Comparison of ENCODE assay signal across 1 cellular context in the genomic region with DNA sequence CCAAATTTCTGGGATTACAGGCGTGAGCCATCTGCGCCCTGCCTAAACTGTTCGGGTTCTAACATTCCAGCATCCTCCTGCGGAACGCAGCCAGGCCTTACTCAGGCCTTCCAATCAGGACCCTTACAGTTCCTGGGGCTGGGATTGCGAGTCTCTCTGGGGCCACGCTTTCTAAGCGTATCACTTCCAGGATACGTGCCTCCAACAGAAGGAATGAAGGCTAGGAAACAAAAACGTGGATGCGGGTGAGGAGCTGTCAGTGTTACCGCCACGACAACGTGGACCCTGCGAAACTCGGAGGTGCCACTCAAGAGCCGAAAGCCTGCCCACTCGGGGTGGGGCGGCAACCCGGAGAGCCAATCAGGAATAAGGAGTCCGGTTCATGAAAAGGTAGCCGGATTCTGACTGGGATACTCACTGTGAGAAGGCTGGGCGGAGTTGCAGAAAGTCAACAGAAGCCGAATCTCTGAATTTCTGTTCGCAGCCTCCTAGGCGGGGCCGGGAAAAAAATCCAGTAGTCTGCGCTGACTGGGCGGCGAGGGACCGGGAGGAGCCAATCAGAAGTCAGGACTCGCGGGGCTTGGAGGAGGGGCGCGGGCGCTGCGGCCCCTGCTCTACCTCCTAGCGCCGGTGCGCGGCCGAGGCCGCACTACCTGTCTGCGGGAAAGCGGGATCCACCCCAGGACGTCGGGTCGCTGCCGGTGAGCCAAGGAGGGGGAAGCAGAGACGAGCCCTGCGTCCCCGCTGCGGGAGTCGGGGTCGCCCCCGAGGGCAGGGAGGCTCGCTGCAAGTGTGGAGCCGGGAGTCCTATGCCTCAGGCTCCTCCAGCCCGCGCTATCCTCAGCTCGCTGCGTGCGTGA.
TF ChIP-seq lines count a peak whose summit lies in the region.

A gene with protein sequence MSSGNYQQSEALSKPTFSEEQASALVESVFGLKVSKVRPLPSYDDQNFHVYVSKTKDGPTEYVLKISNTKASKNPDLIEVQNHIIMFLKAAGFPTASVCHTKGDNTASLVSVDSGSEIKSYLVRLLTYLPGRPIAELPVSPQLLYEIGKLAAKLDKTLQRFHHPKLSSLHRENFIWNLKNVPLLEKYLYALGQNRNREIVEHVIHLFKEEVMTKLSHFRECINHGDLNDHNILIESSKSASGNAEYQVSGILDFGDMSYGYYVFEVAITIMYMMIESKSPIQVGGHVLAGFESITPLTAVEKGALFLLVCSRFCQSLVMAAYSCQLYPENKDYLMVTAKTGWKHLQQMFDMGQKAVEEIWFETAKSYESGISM (plus strand): TSS at position 607 of the 860 bp plus-strand sequence. CDS start 5,512 bp downstream, outside the sequence.

TF ChIP-seq in HEK293, 187 proteins besides CTCF, POLR2A, EP300 and RAD21 (continued from another document and continues in another):
- TF ChIP-seq, protein P1, sequence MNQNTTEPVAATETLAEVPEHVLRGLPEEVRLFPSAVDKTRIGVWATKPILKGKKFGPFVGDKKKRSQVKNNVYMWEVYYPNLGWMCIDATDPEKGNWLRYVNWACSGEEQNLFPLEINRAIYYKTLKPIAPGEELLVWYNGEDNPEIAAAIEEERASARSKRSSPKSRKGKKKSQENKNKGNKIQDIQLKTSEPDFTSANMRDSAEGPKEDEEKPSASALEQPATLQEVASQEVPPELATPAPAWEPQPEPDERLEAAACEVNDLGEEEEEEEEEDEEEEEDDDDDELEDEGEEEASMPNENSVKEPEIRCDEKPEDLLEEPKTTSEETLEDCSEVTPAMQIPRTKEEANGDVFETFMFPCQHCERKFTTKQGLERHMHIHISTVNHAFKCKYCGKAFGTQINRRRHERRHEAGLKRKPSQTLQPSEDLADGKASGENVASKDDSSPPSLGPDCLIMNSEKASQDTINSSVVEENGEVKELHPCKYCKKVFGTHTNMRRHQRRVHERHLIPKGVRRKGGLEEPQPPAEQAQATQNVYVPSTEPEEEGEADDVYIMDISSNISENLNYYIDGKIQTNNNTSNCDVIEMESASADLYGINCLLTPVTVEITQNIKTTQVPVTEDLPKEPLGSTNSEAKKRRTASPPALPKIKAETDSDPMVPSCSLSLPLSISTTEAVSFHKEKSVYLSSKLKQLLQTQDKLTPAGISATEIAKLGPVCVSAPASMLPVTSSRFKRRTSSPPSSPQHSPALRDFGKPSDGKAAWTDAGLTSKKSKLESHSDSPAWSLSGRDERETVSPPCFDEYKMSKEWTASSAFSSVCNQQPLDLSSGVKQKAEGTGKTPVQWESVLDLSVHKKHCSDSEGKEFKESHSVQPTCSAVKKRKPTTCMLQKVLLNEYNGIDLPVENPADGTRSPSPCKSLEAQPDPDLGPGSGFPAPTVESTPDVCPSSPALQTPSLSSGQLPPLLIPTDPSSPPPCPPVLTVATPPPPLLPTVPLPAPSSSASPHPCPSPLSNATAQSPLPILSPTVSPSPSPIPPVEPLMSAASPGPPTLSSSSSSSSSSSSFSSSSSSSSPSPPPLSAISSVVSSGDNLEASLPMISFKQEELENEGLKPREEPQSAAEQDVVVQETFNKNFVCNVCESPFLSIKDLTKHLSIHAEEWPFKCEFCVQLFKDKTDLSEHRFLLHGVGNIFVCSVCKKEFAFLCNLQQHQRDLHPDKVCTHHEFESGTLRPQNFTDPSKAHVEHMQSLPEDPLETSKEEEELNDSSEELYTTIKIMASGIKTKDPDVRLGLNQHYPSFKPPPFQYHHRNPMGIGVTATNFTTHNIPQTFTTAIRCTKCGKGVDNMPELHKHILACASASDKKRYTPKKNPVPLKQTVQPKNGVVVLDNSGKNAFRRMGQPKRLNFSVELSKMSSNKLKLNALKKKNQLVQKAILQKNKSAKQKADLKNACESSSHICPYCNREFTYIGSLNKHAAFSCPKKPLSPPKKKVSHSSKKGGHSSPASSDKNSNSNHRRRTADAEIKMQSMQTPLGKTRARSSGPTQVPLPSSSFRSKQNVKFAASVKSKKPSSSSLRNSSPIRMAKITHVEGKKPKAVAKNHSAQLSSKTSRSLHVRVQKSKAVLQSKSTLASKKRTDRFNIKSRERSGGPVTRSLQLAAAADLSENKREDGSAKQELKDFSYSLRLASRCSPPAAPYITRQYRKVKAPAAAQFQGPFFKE (tag by site-specific recombination; IDR thresholded peaks at IDR 0.05; ENCODE audit: borderline replicate concordance) = no peak
- TF ChIP-seq ZNF600 (tag by site-specific recombination; IDR thresholded peaks at IDR 0.05) (peak; percentile 75), ZFP41 (tag by site-specific recombination; IDR thresholded peaks at IDR 0.05; ENCODE audit: borderline replicate concordance) (no peak), ZNF544 (tag by site-specific recombination; IDR thresholded peaks at IDR 0.05) (no peak), BCL11B (tag by site-specific recombination; IDR thresholded peaks at IDR 0.05; ENCODE audit: low read depth) (peak; percentile 39; the same call in 1 of the 2 replicates), ZNF416 (tag by site-specific recombination; IDR thresholded peaks at IDR 0.05) (no peak), ZFP3 (tag by site-specific recombination; IDR thresholded peaks at IDR 0.05; ENCODE audit: low read depth) (no peak), KLF1 (tag by site-specific recombination; IDR thresholded peaks at IDR 0.05) (0 out of 2 replicates have a peak, but pooled peaks have one; percentile 33), ZNF555 (tag by site-specific recombination; conservative IDR thresholded peaks at IDR 0.05) (no peak), SETDB1 (IDR thresholded peaks at IDR 0.05; ENCODE audit: insufficient read length, low read length) (no peak), ZNF561 (tag by site-specific recombination; IDR thresholded peaks at IDR 0.05; ENCODE audit: borderline replicate concordance) (no peak), PRDM1 (tag by site-specific recombination; IDR thresholded peaks at IDR 0.05) (no peak), ZNF266 (tag by site-specific recombination; IDR thresholded peaks at IDR 0.05; ENCODE audit: low read depth) (no peak), YY1 (tag by site-specific recombination; IDR thresholded peaks at IDR 0.05) (no peak), ZBTB17 (tag by site-specific recombination; IDR thresholded peaks at IDR 0.05) (peak; percentile 88), ZNF623 (tag by site-specific recombination; IDR thresholded peaks at IDR 0.05) (no peak), ZNF133 (tag by site-specific recombination; IDR thresholded peaks at IDR 0.05) (no peak), SP7 (tag by site-specific recombination; IDR thresholded peaks at IDR 0.05) (peak; percentile 26; the same call in 1 of the 2 replicates), SP3 (tag by site-specific recombination; IDR thresholded peaks at IDR 0.05) (peak; percentile 87), ZNF10 (tag by site-specific recombination; IDR thresholded peaks at IDR 0.05) (no peak), ZNF768 (tag by site-specific recombination; IDR thresholded peaks at IDR 0.05) (no peak), ZNF501 (tag by site-specific recombination; IDR thresholded peaks at IDR 0.05) (peak; percentile 29; the same call in 1 of the 2 replicates), ZBTB21 (tag by site-specific recombination; IDR thresholded peaks at IDR 0.05) (no peak), KLF10 (tag by site-specific recombination; IDR thresholded peaks at IDR 0.05) (peak; percentile 62), GLIS1 (tag by site-specific recombination; IDR thresholded peaks at IDR 0.05) (peak; percentile 67), ZNF776 (tag by site-specific recombination; IDR thresholded peaks at IDR 0.05; ENCODE audit: borderline replicate concordance) (no peak), IKZF3 (tag by site-specific recombination; IDR thresholded peaks at IDR 0.05) (peak; percentile 62)
- TF ChIP-seq, protein P2, sequence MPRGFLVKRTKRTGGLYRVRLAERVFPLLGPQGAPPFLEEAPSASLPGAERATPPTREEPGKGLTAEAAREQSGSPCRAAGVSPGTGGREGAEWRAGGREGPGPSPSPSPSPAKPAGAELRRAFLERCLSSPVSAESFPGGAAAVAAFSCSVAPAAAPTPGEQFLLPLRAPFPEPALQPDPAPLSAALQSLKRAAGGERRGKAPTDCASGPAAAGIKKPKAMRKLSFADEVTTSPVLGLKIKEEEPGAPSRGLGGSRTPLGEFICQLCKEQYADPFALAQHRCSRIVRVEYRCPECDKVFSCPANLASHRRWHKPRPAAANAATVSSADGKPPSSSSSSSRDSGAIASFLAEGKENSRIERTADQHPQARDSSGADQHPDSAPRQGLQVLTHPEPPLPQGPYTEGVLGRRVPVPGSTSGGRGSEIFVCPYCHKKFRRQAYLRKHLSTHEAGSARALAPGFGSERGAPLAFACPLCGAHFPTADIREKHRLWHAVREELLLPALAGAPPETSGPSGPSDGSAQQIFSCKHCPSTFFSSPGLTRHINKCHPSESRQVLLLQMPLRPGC (tag by site-specific recombination; IDR thresholded peaks at IDR 0.05) = peak; percentile 81; the same call in 1 of the 2 replicates
- TF ChIP-seq, protein P3, sequence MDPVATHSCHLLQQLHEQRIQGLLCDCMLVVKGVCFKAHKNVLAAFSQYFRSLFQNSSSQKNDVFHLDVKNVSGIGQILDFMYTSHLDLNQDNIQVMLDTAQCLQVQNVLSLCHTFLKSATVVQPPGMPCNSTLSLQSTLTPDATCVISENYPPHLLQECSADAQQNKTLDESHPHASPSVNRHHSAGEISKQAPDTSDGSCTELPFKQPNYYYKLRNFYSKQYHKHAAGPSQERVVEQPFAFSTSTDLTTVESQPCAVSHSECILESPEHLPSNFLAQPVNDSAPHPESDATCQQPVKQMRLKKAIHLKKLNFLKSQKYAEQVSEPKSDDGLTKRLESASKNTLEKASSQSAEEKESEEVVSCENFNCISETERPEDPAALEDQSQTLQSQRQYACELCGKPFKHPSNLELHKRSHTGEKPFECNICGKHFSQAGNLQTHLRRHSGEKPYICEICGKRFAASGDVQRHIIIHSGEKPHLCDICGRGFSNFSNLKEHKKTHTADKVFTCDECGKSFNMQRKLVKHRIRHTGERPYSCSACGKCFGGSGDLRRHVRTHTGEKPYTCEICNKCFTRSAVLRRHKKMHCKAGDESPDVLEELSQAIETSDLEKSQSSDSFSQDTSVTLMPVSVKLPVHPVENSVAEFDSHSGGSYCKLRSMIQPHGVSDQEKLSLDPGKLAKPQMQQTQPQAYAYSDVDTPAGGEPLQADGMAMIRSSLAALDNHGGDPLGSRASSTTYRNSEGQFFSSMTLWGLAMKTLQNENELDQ (tag by site-specific recombination; IDR thresholded peaks at IDR 0.05; ENCODE audit: low read depth) = no peak
- TF ChIP-seq, protein P4, sequence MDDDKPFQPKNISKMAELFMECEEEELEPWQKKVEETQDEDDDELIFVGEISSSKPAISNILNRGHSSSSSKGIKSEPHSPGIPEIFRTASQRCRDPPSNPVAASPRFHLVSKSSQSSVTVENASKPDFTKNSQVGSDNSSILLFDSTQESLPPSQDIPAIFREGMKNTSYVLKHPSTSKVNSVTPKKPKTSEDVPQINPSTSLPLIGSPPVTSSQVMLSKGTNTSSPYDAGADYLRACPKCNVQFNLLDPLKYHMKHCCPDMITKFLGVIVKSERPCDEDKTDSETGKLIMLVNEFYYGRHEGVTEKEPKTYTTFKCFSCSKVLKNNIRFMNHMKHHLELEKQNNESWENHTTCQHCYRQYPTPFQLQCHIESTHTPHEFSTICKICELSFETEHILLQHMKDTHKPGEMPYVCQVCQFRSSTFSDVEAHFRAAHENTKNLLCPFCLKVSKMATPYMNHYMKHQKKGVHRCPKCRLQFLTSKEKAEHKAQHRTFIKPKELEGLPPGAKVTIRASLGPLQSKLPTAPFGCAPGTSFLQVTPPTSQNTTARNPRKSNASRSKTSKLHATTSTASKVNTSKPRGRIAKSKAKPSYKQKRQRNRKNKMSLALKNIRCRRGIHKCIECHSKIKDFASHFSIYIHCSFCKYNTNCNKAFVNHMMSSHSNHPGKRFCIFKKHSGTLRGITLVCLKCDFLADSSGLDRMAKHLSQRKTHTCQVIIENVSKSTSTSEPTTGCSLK (tag by site-specific recombination; IDR thresholded peaks at IDR 0.05) = no peak
- TF ChIP-seq, protein P5, sequence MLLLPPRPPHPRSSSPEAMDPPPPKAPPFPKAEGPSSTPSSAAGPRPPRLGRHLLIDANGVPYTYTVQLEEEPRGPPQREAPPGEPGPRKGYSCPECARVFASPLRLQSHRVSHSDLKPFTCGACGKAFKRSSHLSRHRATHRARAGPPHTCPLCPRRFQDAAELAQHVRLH (tag by site-specific recombination; IDR thresholded peaks at IDR 0.05) = 0 out of 2 replicates have a peak, but pooled peaks have one; percentile 9
- TF ChIP-seq, protein P6, sequence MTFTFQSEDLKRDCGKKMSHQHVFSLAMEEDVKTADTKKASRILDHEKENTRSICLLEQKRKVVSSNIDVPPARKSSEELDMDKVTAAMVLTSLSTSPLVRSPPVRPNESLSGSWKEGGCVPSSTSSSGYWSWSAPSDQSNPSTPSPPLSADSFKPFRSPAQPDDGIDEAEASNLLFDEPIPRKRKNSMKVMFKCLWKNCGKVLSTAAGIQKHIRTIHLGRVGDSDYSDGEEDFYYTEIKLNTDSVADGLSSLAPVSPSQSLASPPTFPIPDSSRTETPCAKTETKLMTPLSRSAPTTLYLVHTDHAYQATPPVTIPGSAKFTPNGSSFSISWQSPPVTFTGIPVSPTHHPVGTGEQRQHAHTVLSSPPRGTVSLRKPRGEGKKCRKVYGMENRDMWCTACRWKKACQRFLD (tag by site-specific recombination; IDR thresholded peaks at IDR 0.05) = no peak
- TF ChIP-seq, protein P7, sequence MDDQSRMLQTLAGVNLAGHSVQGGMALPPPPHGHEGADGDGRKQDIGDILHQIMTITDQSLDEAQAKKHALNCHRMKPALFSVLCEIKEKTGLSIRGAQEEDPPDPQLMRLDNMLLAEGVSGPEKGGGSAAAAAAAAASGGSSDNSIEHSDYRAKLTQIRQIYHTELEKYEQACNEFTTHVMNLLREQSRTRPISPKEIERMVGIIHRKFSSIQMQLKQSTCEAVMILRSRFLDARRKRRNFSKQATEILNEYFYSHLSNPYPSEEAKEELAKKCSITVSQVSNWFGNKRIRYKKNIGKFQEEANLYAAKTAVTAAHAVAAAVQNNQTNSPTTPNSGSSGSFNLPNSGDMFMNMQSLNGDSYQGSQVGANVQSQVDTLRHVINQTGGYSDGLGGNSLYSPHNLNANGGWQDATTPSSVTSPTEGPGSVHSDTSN (CRISPR knock-in tag; IDR thresholded peaks at IDR 0.05) = peak; percentile 58; the same call in 1 of the 2 replicates
- TF ChIP-seq, protein P8, sequence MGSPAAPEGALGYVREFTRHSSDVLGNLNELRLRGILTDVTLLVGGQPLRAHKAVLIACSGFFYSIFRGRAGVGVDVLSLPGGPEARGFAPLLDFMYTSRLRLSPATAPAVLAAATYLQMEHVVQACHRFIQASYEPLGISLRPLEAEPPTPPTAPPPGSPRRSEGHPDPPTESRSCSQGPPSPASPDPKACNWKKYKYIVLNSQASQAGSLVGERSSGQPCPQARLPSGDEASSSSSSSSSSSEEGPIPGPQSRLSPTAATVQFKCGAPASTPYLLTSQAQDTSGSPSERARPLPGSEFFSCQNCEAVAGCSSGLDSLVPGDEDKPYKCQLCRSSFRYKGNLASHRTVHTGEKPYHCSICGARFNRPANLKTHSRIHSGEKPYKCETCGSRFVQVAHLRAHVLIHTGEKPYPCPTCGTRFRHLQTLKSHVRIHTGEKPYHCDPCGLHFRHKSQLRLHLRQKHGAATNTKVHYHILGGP (tag by site-specific recombination; IDR thresholded peaks at IDR 0.05) = no peak
- TF ChIP-seq, protein P9, sequence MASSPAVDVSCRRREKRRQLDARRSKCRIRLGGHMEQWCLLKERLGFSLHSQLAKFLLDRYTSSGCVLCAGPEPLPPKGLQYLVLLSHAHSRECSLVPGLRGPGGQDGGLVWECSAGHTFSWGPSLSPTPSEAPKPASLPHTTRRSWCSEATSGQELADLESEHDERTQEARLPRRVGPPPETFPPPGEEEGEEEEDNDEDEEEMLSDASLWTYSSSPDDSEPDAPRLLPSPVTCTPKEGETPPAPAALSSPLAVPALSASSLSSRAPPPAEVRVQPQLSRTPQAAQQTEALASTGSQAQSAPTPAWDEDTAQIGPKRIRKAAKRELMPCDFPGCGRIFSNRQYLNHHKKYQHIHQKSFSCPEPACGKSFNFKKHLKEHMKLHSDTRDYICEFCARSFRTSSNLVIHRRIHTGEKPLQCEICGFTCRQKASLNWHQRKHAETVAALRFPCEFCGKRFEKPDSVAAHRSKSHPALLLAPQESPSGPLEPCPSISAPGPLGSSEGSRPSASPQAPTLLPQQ (tag by site-specific recombination; IDR thresholded peaks at IDR 0.05) = 0 out of 2 replicates have a peak, but pooled peaks have one; percentile 42
